19 cellular contexts compared by ENCODE assay signal in genomic region chr22:40218152-40218551, GRCh38. TPM values are rescaled to one million over a fixed set of nuclear protein-coding genes. Genes with fewer than 3 reads are reported as not detected.
A peak's percentile ranks its signal among the peaks of the same experiment; 100 is the strongest.
DNase-seq lines count a peak whose midpoint lies in the region; ATAC-seq and TF ChIP-seq lines count a peak whose summit lies in the region.
"Had no signal": no experiment of that assay in that cellular context is flagged by ENCODE, and none has a peak within 500 bp of the region (broad histone marks: within the 10 kb centered on the region; RNA-seq: fewer than 3 reads in every experiment).

No MANE protein-coding gene starts in this region.

- WGBS in sigmoid colon, 2 donors: 82 to 91% methylated on average over 4 of the region's 4 CpGs

- H3K27ac ChIP-seq in KOPT-K1 (ENCODE audit: low read depth, low read length, poor library complexity, severe bottlenecking): peak overlapping the region; percentile 17
- H3K27ac ChIP-seq in sigmoid colon: peak overlapping the region; percentile 34 to 84 (median 73)
- H3K27ac ChIP-seq: A549, adrenal gland, left lung had no signal

- no peaks in the 10 kb centered on the region for H3K27me3 ChIP-seq in sigmoid colon
- H3K27me3 ChIP-seq: adrenal gland, left lung had no signal

- H3K36me3 Mint-ChIP-seq in activated CD4-positive, alpha-beta memory T cell treated with anti-CD3 and anti-CD28 coated beads for 36 hours: no peaks in the 10 kb centered on the region
- peaks cover 9% of the 10 kb centered on the region for H3K36me3 Mint-ChIP-seq in activated CD4-positive, alpha-beta memory T cell treated with anti-CD3 and anti-CD28 coated beads, Interleukin-2, amount 10 ng/mL, durations not matched to agents 7 days and 5 days (ENCODE audit: low read depth)
- peaks cover 7% of the 10 kb centered on the region for H3K36me3 Mint-ChIP-seq in effector memory CD8-positive, alpha-beta T cell (ENCODE audit: insufficient read depth)

- no peaks in the 10 kb centered on the region for H3K9me3 ChIP-seq in KOPT-K1 (ENCODE audit: insufficient read depth, low read length, poor library complexity, severe bottlenecking)
- no peaks in the 10 kb centered on the region for H3K9me3 ChIP-seq in sigmoid colon
- H3K9me3 ChIP-seq: A549, adrenal gland, left lung had no signal

- TF ChIP-seq EP300 in sigmoid colon (IDR thresholded peaks at IDR 0.05): no peak

- H3K9me3 Mint-ChIP-seq in activated CD4-positive, alpha-beta memory T cell treated with anti-CD3 and anti-CD28 coated beads for 36 hours: no peaks in the 10 kb centered on the region
- no peaks in the 10 kb centered on the region for H3K9me3 Mint-ChIP-seq in activated CD4-positive, alpha-beta memory T cell treated with anti-CD3 and anti-CD28 coated beads, Interleukin-2, amount 10 ng/mL, durations not matched to agents 7 days and 5 days
- no peaks in the 10 kb centered on the region for H3K9me3 Mint-ChIP-seq in effector memory CD8-positive, alpha-beta T cell
- H3K9me3 Mint-ChIP-seq: CD14-positive monocyte had no signal

- intact Hi-C loops in activated CD4-positive, alpha-beta memory T cell treated with anti-CD3 and anti-CD28 coated beads for 36 hours (cut with micrococcal nuclease): loop anchor here (5.0 kb wide), 2 partner anchors 41 to 59 kb away; partner anchors contain the start of gene TNRC6B
- intact Hi-C loops in sigmoid colon (cut with DNase I): no loop called here

- H3K4me1 Mint-ChIP-seq in activated CD4-positive, alpha-beta memory T cell treated with anti-CD3 and anti-CD28 coated beads for 36 hours (ENCODE audit: low read depth): peaks cover 77% of the 10 kb centered on the region
- peaks cover 58% of the 10 kb centered on the region for H3K4me1 Mint-ChIP-seq in activated CD4-positive, alpha-beta memory T cell treated with anti-CD3 and anti-CD28 coated beads, Interleukin-2, amount 10 ng/mL, durations not matched to agents 7 days and 5 days
- H3K4me1 Mint-ChIP-seq in effector memory CD8-positive, alpha-beta T cell (ENCODE audit: low read depth in 2 of 2): peaks cover 65 to 75% of the 10 kb centered on the region in 2 donors

- no peak for TF ChIP-seq POLR2A in sigmoid colon (IDR thresholded peaks at IDR 0.05)

- TF ChIP-seq CTCF in sigmoid colon (IDR thresholded peaks at IDR 0.05): no peak

- peak overlapping the region; percentile 34 for H3K27ac Mint-ChIP-seq in activated CD4-positive, alpha-beta memory T cell treated with anti-CD3 and anti-CD28 coated beads for 36 hours
- H3K27ac Mint-ChIP-seq in activated CD4-positive, alpha-beta memory T cell treated with anti-CD3 and anti-CD28 coated beads, Interleukin-2, amount 10 ng/mL, durations not matched to agents 7 days and 5 days: no peak overlapping the region
- peak overlapping the region; percentile 84 to 89 for H3K27ac Mint-ChIP-seq in effector memory CD8-positive, alpha-beta T cell

- H3K4me1 ChIP-seq in sigmoid colon: peaks cover 0 to 74% (median 62%) of the 10 kb centered on the region in 4 donors

- no peak overlapping the region for H3K4me3 Mint-ChIP-seq in activated CD4-positive, alpha-beta memory T cell treated with anti-CD3 and anti-CD28 coated beads for 36 hours
- H3K4me3 Mint-ChIP-seq in activated CD4-positive, alpha-beta memory T cell treated with anti-CD3 and anti-CD28 coated beads, Interleukin-2, amount 10 ng/mL, durations not matched to agents 7 days and 5 days: no peak overlapping the region
- peak overlapping the region; percentile 5 to 75 for H3K4me3 Mint-ChIP-seq in effector memory CD8-positive, alpha-beta T cell
- H3K4me3 Mint-ChIP-seq: CD14-positive monocyte had no signal

- peak; percentile 26 for ATAC-seq in effector memory CD8-positive, alpha-beta T cell (replicated peaks)
- ATAC-seq in HG03354 (IDR thresholded peaks at IDR 0.05; ENCODE audit: poor library complexity, severe bottlenecking, unreplicated experiment) (no peak), GM19023 (IDR thresholded peaks at IDR 0.05; ENCODE audit: unreplicated experiment) (no peak)
- ATAC-seq: A549; K562; left lung; Panc1; stimulated activated naive CD8-positive, alpha-beta T cell treated with anti-CD3 and anti-CD28 coated beads, Interleukin-15, Interleukin-2, amounts not matched to agents 100 U/mL and 50 U/mL, for 24 hours had no signal

- H3K27me3 Mint-ChIP-seq in activated CD4-positive, alpha-beta memory T cell treated with anti-CD3 and anti-CD28 coated beads for 36 hours: no peaks in the 10 kb centered on the region
- H3K27me3 Mint-ChIP-seq in activated CD4-positive, alpha-beta memory T cell treated with anti-CD3 and anti-CD28 coated beads, Interleukin-2, amount 10 ng/mL, durations not matched to agents 7 days and 5 days: no peaks in the 10 kb centered on the region
- no peaks in the 10 kb centered on the region for H3K27me3 Mint-ChIP-seq in effector memory CD8-positive, alpha-beta T cell

- H3K36me3 ChIP-seq in KOPT-K1 (ENCODE audit: insufficient read depth, low read length) (peaks cover 8% of the 10 kb centered on the region; the same call in 1 of the 2 replicates), sigmoid colon (no peaks in the 10 kb centered on the region)
- H3K36me3 ChIP-seq: adrenal gland, left lung had no signal

- no peak overlapping the region for H3K4me3 ChIP-seq in sigmoid colon
- H3K4me3 ChIP-seq: A549, adrenal gland, K562, left lung had no signal

- CTCF ChIA-PET in activated CD4-positive, alpha-beta memory T cell treated with anti-CD3 and anti-CD28 coated beads for 36 hours (lab: Charles Lee): interaction anchor here (1.4 kb wide), 1 partner anchor 130 kb away, joined by 4 read pairs; no protein-coding TSS in a partner anchor
- CTCF ChIA-PET in activated CD4-positive, alpha-beta memory T cell treated with anti-CD3 and anti-CD28 coated beads, Interleukin-2, amount 10 ng/mL, durations not matched to agents 7 days and 5 days (lab: Charles Lee): no interaction called here

- DNase-seq in activated CD4-positive, alpha-beta memory T cell treated with anti-CD3 and anti-CD28 coated beads for 36 hours: no peak
- DNase-seq in activated CD4-positive, alpha-beta memory T cell treated with anti-CD3 and anti-CD28 coated beads, Interleukin-2, amount 10 ng/mL, durations not matched to agents 7 days and 5 days: no peak
- DNase-seq in effector memory CD8-positive, alpha-beta T cell: no peak
- no peak for DNase-seq in sigmoid colon
- DNase-seq in NCI-H69 (lab: John Stamatoyannopoulos, UW): no peak
- DNase-seq: activated CD8-positive, alpha-beta memory T cell treated with anti-CD3 and anti-CD28 coated beads, Interleukin-2, amount 50 U/mL, for 4 hours; left lung; NCI-H1092; NCI-H2107; NCI-H748 treated with DMSO at 0.1 percent for 48 hours; stimulated activated naive CD8-positive, alpha-beta T cell treated with anti-CD3 and anti-CD28 coated beads, Interleukin-15, Interleukin-2, amounts not matched to agents 100 U/mL and 50 U/mL, for 24 hours had no signal

- POLR2A ChIA-PET in activated CD4-positive, alpha-beta memory T cell treated with anti-CD3 and anti-CD28 coated beads for 36 hours (lab: Charles Lee): interaction anchor here (0.8 kb wide), 1 partner anchor 40 kb away, joined by 3 read pairs; the partner anchor contains the start of gene TNRC6B
- POLR2A ChIA-PET in activated CD4-positive, alpha-beta memory T cell treated with anti-CD3 and anti-CD28 coated beads, Interleukin-2, amount 10 ng/mL, durations not matched to agents 7 days and 5 days (lab: Charles Lee): interaction anchor here (1.8 kb wide), 1 partner anchor 174 kb away, joined by 5 read pairs; no protein-coding TSS in a partner anchor

RNA-seq across cellular contexts. Expression of gene TNRC6B, which starts 40.4 kb away (rescaled TPM):
- total RNA-seq in activated CD4-positive, alpha-beta memory T cell treated with anti-CD3 and anti-CD28 coated beads for 36 hours: 10 to 100 TPM; 34.9 to 38.8 TPM
- total RNA-seq in activated CD4-positive, alpha-beta memory T cell treated with anti-CD3 and anti-CD28 coated beads, Interleukin-2, amount 10 ng/mL, durations not matched to agents 7 days and 5 days: 10 to 100 TPM; 51.0 to 55.0 TPM
- total RNA-seq in sigmoid colon: 10 to 100 TPM; 26.5 to 51.8 (median 28.1) TPM
- 10 to 100 TPM in 1 of 3 donors, 1 to 10 TPM in 1, under 1 TPM in 1; 0.60 to 23.0 (median 9.2) TPM for polyA plus RNA-seq in sigmoid colon

Comparison
In these comparisons a context has a peak if more than half of its experiments do, and no peak if none do; other contexts are left out.
1. H3K4me3 Mint-ChIP-seq: peak in effector memory CD8-positive, alpha-beta T cell (2 of 2); none in activated CD4-positive, alpha-beta memory T cell treated with anti-CD3 and anti-CD28 coated beads for 36 hours (single experiment) and activated CD4-positive, alpha-beta memory T cell treated with anti-CD3 and anti-CD28 coated beads, Interleukin-2, amount 10 ng/mL, durations not matched to agents 7 days and 5 days (single experiment).